ENCODE assay signal across 8 cellular contexts in the genomic region with DNA sequence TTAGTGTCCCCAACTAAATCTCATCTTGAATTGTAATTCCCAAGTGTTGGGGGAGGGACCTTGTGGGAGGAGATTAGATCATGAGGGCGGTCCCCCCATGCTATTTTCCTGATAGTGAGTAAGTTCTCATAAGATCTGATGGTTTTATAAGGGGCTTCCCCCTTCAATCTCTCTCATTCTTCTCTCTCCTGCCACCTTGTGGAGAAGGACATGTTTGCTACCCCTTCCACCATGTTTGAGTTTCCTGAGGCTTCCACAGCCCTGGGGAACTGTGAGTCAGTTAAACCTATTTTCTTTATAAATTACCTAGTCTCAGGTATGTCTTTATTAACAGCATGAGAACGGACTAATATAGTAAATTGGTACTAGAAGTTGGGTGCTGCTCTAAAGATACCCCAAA.
DNase-seq lines count a peak whose midpoint lies in the region; ATAC-seq and TF ChIP-seq lines count a peak whose summit lies in the region.

No MANE protein-coding gene starts in this region.

- no peak for TF ChIP-seq CTCF in Calu3 (IDR thresholded peaks at IDR 0.05; ENCODE audit: unreplicated experiment)
- peak; percentile 44 for TF ChIP-seq CTCF in brain microvascular endothelial cell (IDR thresholded peaks at IDR 0.05; ENCODE audit: low read depth, low read length, missing control alignments)

- H3K36me3 Mint-ChIP-seq in Calu3 (ENCODE audit: insufficient read depth, unreplicated experiment) = no peaks in the 10 kb centered on the region

- peaks cover 8% of the 10 kb centered on the region for H3K4me1 Mint-ChIP-seq in Calu3 (ENCODE audit: low read depth, unreplicated experiment)

- peaks cover 15% of the 10 kb centered on the region for H3K9me3 Mint-ChIP-seq in Calu3 (ENCODE audit: low read depth, unreplicated experiment)

- no peaks in the 10 kb centered on the region for H3K27me3 Mint-ChIP-seq in Calu3 (ENCODE audit: unreplicated experiment)

- no peaks in the 10 kb centered on the region for H3K27me3 ChIP-seq in brain microvascular endothelial cell (replicated peaks)

- in situ Hi-C loops in brain microvascular endothelial cell (cut with HindIII; ENCODE audit: low pct_ligation_motif_present, low sequenced_read_pairs) = no loop called here

- no peaks in the 10 kb centered on the region for H3K36me3 ChIP-seq in brain microvascular endothelial cell (replicated peaks)

- H3K27ac ChIP-seq in brain microvascular endothelial cell = no peak overlapping the region

- BruUV-seq in Calu3 (replicated peaks; lab: Mats Ljungman, UMichigan) = no TSS peak

- no peak overlapping the region for H3K27ac Mint-ChIP-seq in Calu3 (ENCODE audit: unreplicated experiment)

- ATAC-seq in GM19395 (IDR thresholded peaks at IDR 0.05; ENCODE audit: unreplicated experiment) (peak; percentile 78), HG03558 (IDR thresholded peaks at IDR 0.05; ENCODE audit: extremely low read depth, unreplicated experiment) (peak; percentile 61)
- no peak for ATAC-seq in activated CD4-positive, CD25-positive, alpha-beta regulatory T cell treated with anti-CD3 and anti-CD28 coated beads, Interleukin-2, amount 50 U/mL, for 24 hours

- no peak overlapping the region for H3K4me3 ChIP-seq in brain microvascular endothelial cell (ENCODE audit: low read depth, low read length)

- CTCF ChIA-PET in Calu3 (lab: Charles Lee) = no interaction called here

- intact Hi-C loops in Calu3 (cut with micrococcal nuclease; ENCODE audit: unreplicated experiment) = loop anchor here (10.0 kb wide), 1 partner anchor 335 kb away; no protein-coding TSS in a partner anchor

- DNase-seq in Calu3 (peak; percentile 6), brain microvascular endothelial cell (peak; percentile 7), germinal center (ENCODE audit: low spot score) (no peak), KG1 (lab: John Stamatoyannopoulos, UW) (no peak)
- no peak for DNase-seq in activated CD8-positive, alpha-beta memory T cell treated with anti-CD3 and anti-CD28 coated beads, Interleukin-2, amount 50 U/mL, for 4 hours

- H3K4me3 Mint-ChIP-seq in Calu3 (ENCODE audit: low read depth, unreplicated experiment) = no peak overlapping the region

Comparison
In these comparisons a context has a peak if more than half of its experiments do, and no peak if none do; other contexts are left out.
1. DNase-seq: peak in Calu3 (single experiment) and brain microvascular endothelial cell (single experiment); none in activated CD8-positive, alpha-beta memory T cell treated with anti-CD3 and anti-CD28 coated beads, Interleukin-2, amount 50 U/mL, for 4 hours (single experiment), germinal center (single experiment) and KG1 (single experiment).
2. ATAC-seq: peak in GM19395 (single experiment) and HG03558 (single experiment); none in activated CD4-positive, CD25-positive, alpha-beta regulatory T cell treated with anti-CD3 and anti-CD28 coated beads, Interleukin-2, amount 50 U/mL, for 24 hours (0 of 2).